24 cellular contexts compared by ENCODE assay signal in the genomic region with DNA sequence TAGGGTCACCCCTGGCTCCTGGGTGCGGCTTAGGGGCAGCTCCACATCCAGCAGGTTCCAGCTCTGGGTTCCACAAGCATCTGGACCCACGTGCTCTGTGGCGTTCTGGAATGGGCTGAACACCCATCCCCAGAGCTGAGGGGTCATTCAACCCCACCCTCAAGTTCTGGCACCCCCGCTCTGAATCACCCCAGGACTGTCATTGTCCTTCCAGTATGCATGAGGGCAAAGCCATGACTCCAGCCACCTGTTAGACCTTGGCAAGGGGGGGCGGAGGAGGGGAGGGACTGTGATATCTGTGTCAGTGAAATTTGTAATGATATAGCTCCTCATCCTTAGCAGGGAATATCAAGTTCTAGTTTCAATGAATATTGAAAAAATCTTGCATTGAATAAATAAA. TPM values are rescaled to one million over a fixed set of nuclear protein-coding genes. Genes with fewer than 3 reads are reported as not detected.
DNase-seq lines count a peak whose midpoint lies in the region; ATAC-seq, FAIRE-seq and TF ChIP-seq lines count a peak whose summit lies in the region.
"Had no signal": no experiment of that assay in that cellular context is flagged by ENCODE, and none has a peak within 500 bp of the region (broad histone marks: within the 10 kb centered on the region; RNA-seq: fewer than 3 reads in every experiment).

No MANE protein-coding gene starts in this region.

- TF ChIP-seq CTCF in GM13977 (IDR thresholded peaks at IDR 0.05; ENCODE audit: extremely low read depth, insufficient read depth, missing control alignments) (no peak), GM23338 (conservative IDR thresholded peaks at IDR 0.05; ENCODE audit: low read depth in 2 of 2) (no peak)

- no peak overlapping the region for H3K27ac Mint-ChIP-seq in GM23338
- no peak overlapping the region for H3K27ac Mint-ChIP-seq in stimulated activated effector memory CD8-positive, alpha-beta T cell treated with anti-CD3 and anti-CD28 coated beads, Interleukin-12 subunit alpha, Interleukin-12 subunit beta, amount 100 ng/mL, for 72 hours
- H3K27ac Mint-ChIP-seq: IgD-negative memory B cell had no signal

- H3K9me2 ChIP-seq in GM23338 (ENCODE audit: insufficient read depth), result no peaks in the 10 kb centered on the region

- H3K79me2 ChIP-seq in GM23338 (replicated peaks; ENCODE audit: insufficient read depth), result no peaks in the 10 kb centered on the region

- no peaks in the 10 kb centered on the region; the same call in 1 of the 2 replicates for H4K20me1 ChIP-seq in GM23338 (replicated peaks; ENCODE audit: insufficient read depth)

- peaks cover 99% of the 10 kb centered on the region for H3K27me3 ChIP-seq in GM23338 (ENCODE audit: insufficient read depth)
- peaks cover 99% of the 10 kb centered on the region for H3K27me3 ChIP-seq in iPS-15b (ENCODE audit: control insufficient read depth, insufficient read depth, low read length)
- H3K27me3 ChIP-seq in small intestine (ENCODE audit: control insufficient read depth in 2 of 2, insufficient read depth in 2 of 2, low read length in 2 of 2), result peaks cover 5 to 39% of the 10 kb centered on the region in 2 donors
- H3K27me3 ChIP-seq: BE2C had no signal

- H3K9me3 ChIP-seq in iPS-15b (ENCODE audit: control insufficient read depth, insufficient read depth, low read length) (no peaks in the 10 kb centered on the region), small intestine (ENCODE audit: control insufficient read depth, low read depth) (no peaks in the 10 kb centered on the region)
- H3K9me3 ChIP-seq: BE2C had no signal

- H3K4me1 ChIP-seq in GM23338 (ENCODE audit: insufficient read depth), result peaks cover 12% of the 10 kb centered on the region
- peaks cover 6% of the 10 kb centered on the region for H3K4me1 ChIP-seq in iPS-15b (ENCODE audit: control insufficient read depth, insufficient read depth, low read length)
- no peaks in the 10 kb centered on the region for H3K4me1 ChIP-seq in small intestine (ENCODE audit: control insufficient read depth in 2 of 2, insufficient read depth in 1 of 2, low read depth in 1 of 2, low read length in 1 of 2)
- H3K4me1 ChIP-seq: BE2C had no signal

- no peaks in the 10 kb centered on the region for H3K36me3 ChIP-seq in GM23338 (ENCODE audit: insufficient read depth)
- H3K36me3 ChIP-seq in iPS-15b (ENCODE audit: control insufficient read depth, insufficient read depth, low read length), result no peaks in the 10 kb centered on the region
- no peaks in the 10 kb centered on the region for H3K36me3 ChIP-seq in small intestine (ENCODE audit: control insufficient read depth in 2 of 2, insufficient read depth in 2 of 2, low read length in 2 of 2)
- H3K36me3 ChIP-seq: BE2C had no signal

- H3K36me3 Mint-ChIP-seq in GM23338 (ENCODE audit: low read depth), result no peaks in the 10 kb centered on the region
- H3K36me3 Mint-ChIP-seq in stimulated activated effector memory CD8-positive, alpha-beta T cell treated with anti-CD3 and anti-CD28 coated beads, Interleukin-12 subunit alpha, Interleukin-12 subunit beta, amount 100 ng/mL, for 72 hours, result no peaks in the 10 kb centered on the region
- H3K36me3 Mint-ChIP-seq: CD4-positive, CD25-positive, alpha-beta regulatory T cell had no signal

- in situ Hi-C loops in GM13977 (cut with MboI; ENCODE audit: low pct_unique_long_range_greater_than_20kb, low sequenced_read_pairs, unreplicated experiment), result no loop called here

- FAIRE-seq in small intestine (lab: Jason Lieb, UNC), result no peak
- FAIRE-seq: A204.1, GM12878, GM19239, H54, HepG2 had no signal

- H3K4me3 ChIP-seq in GM23338, result no peak overlapping the region
- peak overlapping the region; percentile 41 for H3K4me3 ChIP-seq in iPS-15b (ENCODE audit: low read depth, low read length)
- no peak overlapping the region for H3K4me3 ChIP-seq in small intestine (ENCODE audit: low read depth in 1 of 2, low read length in 2 of 2)
- H3K4me3 ChIP-seq: GM12878 had no signal

- no peak overlapping the region for H3K9ac ChIP-seq in iPS-15b (ENCODE audit: low read depth, low read length)

- peaks cover 16% of the 10 kb centered on the region for H3K4me1 Mint-ChIP-seq in GM23338
- H3K4me1 Mint-ChIP-seq in stimulated activated effector memory CD8-positive, alpha-beta T cell treated with anti-CD3 and anti-CD28 coated beads, Interleukin-12 subunit alpha, Interleukin-12 subunit beta, amount 100 ng/mL, for 72 hours, result peaks cover 45% of the 10 kb centered on the region

- H3K9me3 Mint-ChIP-seq in GM23338, result no peaks in the 10 kb centered on the region
- H3K9me3 Mint-ChIP-seq in stimulated activated effector memory CD8-positive, alpha-beta T cell treated with anti-CD3 and anti-CD28 coated beads, Interleukin-12 subunit alpha, Interleukin-12 subunit beta, amount 100 ng/mL, for 72 hours, result no peaks in the 10 kb centered on the region
- H3K9me3 Mint-ChIP-seq: CD4-positive, CD25-positive, alpha-beta regulatory T cell; CD8-positive, alpha-beta memory T cell had no signal

- no peak overlapping the region for H2AFZ ChIP-seq in GM23338

- peak overlapping the region; percentile 43; the same call in 1 of the 3 replicates for H3K4me3 Mint-ChIP-seq in GM23338
- H3K4me3 Mint-ChIP-seq in stimulated activated effector memory CD8-positive, alpha-beta T cell treated with anti-CD3 and anti-CD28 coated beads, Interleukin-12 subunit alpha, Interleukin-12 subunit beta, amount 100 ng/mL, for 72 hours, result peak overlapping the region; percentile 70

- peaks cover 92% of the 10 kb centered on the region for H3K27me3 Mint-ChIP-seq in GM23338 (ENCODE audit: insufficient read depth, low read depth, poor library complexity)

- ATAC-seq in GM23338, result no peak
- ATAC-seq in stimulated activated effector memory CD8-positive, alpha-beta T cell treated with anti-CD3 and anti-CD28 coated beads, Interleukin-12 subunit alpha, Interleukin-12 subunit beta, amount 100 ng/mL, for 72 hours, result no peak
- ATAC-seq: GM12878, HepG2 had no signal

- DNase-seq in GM13977 (ENCODE audit: low spot score) (peak; percentile 17), GM23338 (ENCODE audit: low spot score) (no peak), small intestine (no peak), SK-N-DZ (ENCODE audit: low spot score) (no peak), UCSD-AML1 (lab: John Stamatoyannopoulos, UW; ENCODE audit: unreplicated experiment) (no peak)
- no peak for DNase-seq in stimulated activated effector memory CD8-positive, alpha-beta T cell treated with anti-CD3 and anti-CD28 coated beads, Interleukin-12 subunit alpha, Interleukin-12 subunit beta, amount 100 ng/mL, for 72 hours (ENCODE audit: low spot score in 2 of 2)
- DNase-seq: ACHN; BE2C; C1 segment of cervical spinal cord; CD4-positive, CD25-positive, alpha-beta regulatory T cell; CD8-positive, alpha-beta memory T cell; COR-L47; DMS 273 treated with DMSO at 0.1 percent for 48 hours; DMS53; DND-41; EL had no signal

- no peaks in the 10 kb centered on the region for H3F3A ChIP-seq in GM23338 (replicated peaks; ENCODE audit: low read depth)

- WGBS in small intestine, 3 donors, result 73 to 91% (median 84%) methylated on average over 5 of the region's 5 CpGs

- no peak overlapping the region for H3K4me2 ChIP-seq in GM23338

- H3K27ac ChIP-seq in GM23338 (ENCODE audit: low read depth) (no peak overlapping the region), small intestine (ENCODE audit: low read depth in 1 of 2, low read length in 1 of 2) (no peak overlapping the region)

TF ChIP-seq in GM23338, 12 proteins besides CTCF, POLR2A, EP300 and RAD21 (continues in another document):
- TF ChIP-seq, protein P1, sequence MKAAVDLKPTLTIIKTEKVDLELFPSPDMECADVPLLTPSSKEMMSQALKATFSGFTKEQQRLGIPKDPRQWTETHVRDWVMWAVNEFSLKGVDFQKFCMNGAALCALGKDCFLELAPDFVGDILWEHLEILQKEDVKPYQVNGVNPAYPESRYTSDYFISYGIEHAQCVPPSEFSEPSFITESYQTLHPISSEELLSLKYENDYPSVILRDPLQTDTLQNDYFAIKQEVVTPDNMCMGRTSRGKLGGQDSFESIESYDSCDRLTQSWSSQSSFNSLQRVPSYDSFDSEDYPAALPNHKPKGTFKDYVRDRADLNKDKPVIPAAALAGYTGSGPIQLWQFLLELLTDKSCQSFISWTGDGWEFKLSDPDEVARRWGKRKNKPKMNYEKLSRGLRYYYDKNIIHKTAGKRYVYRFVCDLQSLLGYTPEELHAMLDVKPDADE (IDR thresholded peaks at IDR 0.05), result no peak
- TF ChIP-seq ZNF331 (CRISPR knock-in tag; IDR thresholded peaks at IDR 0.05; ENCODE audit: low read depth) (no peak), ZNF114 (CRISPR knock-in tag; IDR thresholded peaks at IDR 0.05) (no peak)

RNA-seq across cellular contexts. Expression of gene INSRR, which starts 12.3 kb away (rescaled TPM):
- not detected in 2 replicates for total RNA-seq in GM23338 (2014; rRNA removed; shearing (Covaris generic))
- not detected in 2 replicates for polyA plus RNA-seq in GM23338 (2016; fragmentation: Nextera tagmentation; extraction: Ambion mirVana)
- polyA plus RNA-seq in small intestine, result under 1 TPM in 1 of 3 donors, not detected in 2; 0.01 TPM
- 0.45 and 1.3 TPM in 2 replicates for polyA plus RNA-seq in SK-N-DZ (2014; cell fraction: cytosol; rRNA removed)
- 9.1 and 10.2 TPM in 2 replicates for polyA plus RNA-seq in SK-N-DZ (2014; cell fraction: nucleus; rRNA removed)
- total RNA-seq: G401, GM12878, HepG2 had no signal
- polyA plus RNA-seq: CD4-positive, CD25-positive, alpha-beta regulatory T cell; CD8-positive, alpha-beta memory T cell; HepG2; IgD-negative memory B cell had no signal

RNA-seq across cellular contexts. Expression of gene NTRK1, which starts 14.0 kb away (rescaled TPM):
- 0.08 and 0.42 TPM in 2 replicates for total RNA-seq in GM23338 (2014; rRNA removed; shearing (Covaris generic))
- polyA plus RNA-seq in GM23338 (2016; fragmentation: Nextera tagmentation; extraction: Ambion mirVana), result 0.23 and 0.45 TPM in 2 replicates
- polyA plus RNA-seq in small intestine, result under 1 TPM in 1 of 3 donors, not detected in 2; 0.67 TPM
- polyA plus RNA-seq in SK-N-DZ (2014; cell fraction: cytosol; rRNA removed), result 11.7 and 16.8 TPM in 2 replicates
- 42.6 and 46.0 TPM in 2 replicates for polyA plus RNA-seq in SK-N-DZ (2014; cell fraction: nucleus; rRNA removed)
- total RNA-seq: HepG2 had no signal
- polyA plus RNA-seq: CD8-positive, alpha-beta memory T cell; HepG2; IgD-negative memory B cell had no signal

RNA-seq across cellular contexts. Expression of gene SH2D2A, which starts 30.0 kb away (rescaled TPM):
- total RNA-seq in GM23338 (2014; rRNA removed; shearing (Covaris generic)), result 3.4 and 11.5 TPM in 2 replicates
- 4.6 and 5.5 TPM in 2 replicates for polyA plus RNA-seq in GM23338 (2016; fragmentation: Nextera tagmentation; extraction: Ambion mirVana)
- polyA plus RNA-seq in small intestine, result 1 to 10 TPM in 2 of 3 donors, under 1 TPM in 1; 0.89 to 2.7 (median 2.2) TPM
- 0.61 and 3.2 TPM in 2 replicates for polyA plus RNA-seq in SK-N-DZ (2014; cell fraction: cytosol; rRNA removed)
- 1.4 and 3.3 TPM in 2 replicates for polyA plus RNA-seq in SK-N-DZ (2014; cell fraction: nucleus; rRNA removed)

RNA-seq across cellular contexts. Expression of gene PEAR1, which starts 46.9 kb away (rescaled TPM):
- total RNA-seq in GM23338 (2014; rRNA removed; shearing (Covaris generic)), result 0.28 and 0.47 TPM in 2 replicates
- polyA plus RNA-seq in GM23338 (2016; fragmentation: Nextera tagmentation; extraction: Ambion mirVana) (0.10 and 0.47 TPM in 2 replicates), small intestine (1 to 10 TPM in 1 of 3 donors, under 1 TPM in 2; 0.22 to 6.5 (median 0.81) TPM)
- polyA plus RNA-seq in SK-N-DZ (2014; cell fraction: cytosol; rRNA removed), result 0.31 and 2.4 TPM in 2 replicates
- polyA plus RNA-seq in SK-N-DZ (2014; cell fraction: nucleus; rRNA removed), result 3.7 and 4.1 TPM in 2 replicates
- total RNA-seq: CD8-positive, alpha-beta memory T cell; GM12878 had no signal
- polyA plus RNA-seq: CD4-positive, CD25-positive, alpha-beta regulatory T cell; CD8-positive, alpha-beta memory T cell; GM12878; IgD-negative memory B cell had no signal
